ENCODE assay signal across 1 cellular context in the genomic region with DNA sequence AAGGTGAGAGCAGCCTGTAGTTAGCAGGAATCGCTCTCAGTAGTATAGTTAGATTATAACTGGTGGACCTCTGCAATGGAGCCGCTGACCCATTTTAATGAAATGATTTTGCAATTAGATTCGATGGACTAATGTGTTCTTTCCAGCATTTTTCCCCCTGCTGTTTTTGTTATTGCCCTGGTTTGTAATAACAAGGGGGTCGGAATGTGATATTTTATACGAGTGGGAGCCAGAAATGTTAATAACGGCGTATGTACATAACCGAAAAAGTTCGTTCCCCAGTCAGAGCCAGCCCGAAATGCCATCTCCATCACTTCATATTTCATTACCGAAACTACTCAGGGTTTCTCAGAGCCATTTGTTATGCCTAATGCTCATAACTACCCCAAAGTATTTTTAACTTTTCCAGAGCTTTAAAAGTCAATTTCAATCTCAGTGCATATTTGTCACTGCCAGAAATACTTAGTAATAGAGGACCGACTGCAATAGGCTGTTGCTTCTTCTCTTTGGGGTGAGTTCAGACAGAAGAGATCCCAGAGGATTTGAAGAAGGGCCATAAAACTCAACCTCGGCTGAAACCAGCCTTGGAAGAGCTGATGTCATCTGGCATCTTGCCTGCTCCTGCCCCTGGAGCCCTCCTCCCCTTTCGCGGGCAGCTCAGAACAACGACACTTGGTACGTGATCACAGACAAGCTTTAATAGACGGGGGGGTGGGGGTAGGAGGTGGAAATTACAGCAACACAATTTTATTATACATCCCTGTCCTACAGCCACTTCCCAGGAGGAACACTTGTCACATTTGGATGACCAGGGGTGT.
TF ChIP-seq lines count a peak whose summit lies in the region.

No MANE protein-coding gene starts in this region.

TF ChIP-seq in HEK293, 187 proteins besides CTCF, POLR2A, EP300 and RAD21 (continued from another document and continues in another):
- TF ChIP-seq HIC1 (tag by site-specific recombination; IDR thresholded peaks at IDR 0.05) (no peak; the same call in 1 of the 2 replicates), ZFP41 (tag by site-specific recombination; IDR thresholded peaks at IDR 0.05; ENCODE audit: borderline replicate concordance) (no peak), ZBTB48 (tag by site-specific recombination; IDR thresholded peaks at IDR 0.05) (no peak), SCRT1 (tag by site-specific recombination; IDR thresholded peaks at IDR 0.05; ENCODE audit: borderline replicate concordance) (peak; percentile 48; the same call in 1 of the 2 replicates), ZSCAN18 (tag by site-specific recombination; IDR thresholded peaks at IDR 0.05) (no peak), MEIS1 (CRISPR knock-in tag; IDR thresholded peaks at IDR 0.05; ENCODE audit: borderline replicate concordance) (no peak), KLF7 (tag by site-specific recombination; IDR thresholded peaks at IDR 0.05; ENCODE audit: borderline replicate concordance) (no peak), PRDM1 (tag by site-specific recombination; IDR thresholded peaks at IDR 0.05) (no peak), ZSCAN30 (tag by site-specific recombination; IDR thresholded peaks at IDR 0.05) (peak; percentile 49; the same call in 1 of the 2 replicates), ZNF530 (tag by site-specific recombination; IDR thresholded peaks at IDR 0.05; ENCODE audit: low read depth) (no peak), ZNF791 (tag by site-specific recombination; IDR thresholded peaks at IDR 0.05) (no peak), SP7 (tag by site-specific recombination; IDR thresholded peaks at IDR 0.05) (peak; percentile 63), ZEB2 (tag by site-specific recombination; IDR thresholded peaks at IDR 0.05) (peak; percentile 96), GLI4 (tag by site-specific recombination; IDR thresholded peaks at IDR 0.05) (no peak), ZNF704 (tag by site-specific recombination; IDR thresholded peaks at IDR 0.05) (no peak), ZSCAN5A (tag by site-specific recombination; IDR thresholded peaks at IDR 0.05) (no peak), ZNF114 (tag by site-specific recombination; IDR thresholded peaks at IDR 0.05) (no peak), ZNF404 (tag by site-specific recombination; IDR thresholded peaks at IDR 0.05) (no peak), ZNF560 (tag by site-specific recombination; IDR thresholded peaks at IDR 0.05; ENCODE audit: borderline replicate concordance) (no peak), YY2 (tag by site-specific recombination; IDR thresholded peaks at IDR 0.05) (no peak), ZNF701 (tag by site-specific recombination; IDR thresholded peaks at IDR 0.05) (no peak), ZNF48 (tag by site-specific recombination; IDR thresholded peaks at IDR 0.05) (no peak), ZNF777 (tag by site-specific recombination; IDR thresholded peaks at IDR 0.05; ENCODE audit: borderline replicate concordance) (no peak), ZNF585B (tag by site-specific recombination; IDR thresholded peaks at IDR 0.05) (no peak), GFI1B (tag by site-specific recombination; IDR thresholded peaks at IDR 0.05) (0 out of 2 replicates have a peak, but pooled peaks have one; percentile 71), ZNF350 (tag by site-specific recombination; IDR thresholded peaks at IDR 0.05) (no peak), SP3 (tag by site-specific recombination; IDR thresholded peaks at IDR 0.05) (no peak; the same call in 1 of the 2 replicates), ZNF214 (tag by site-specific recombination; IDR thresholded peaks at IDR 0.05; ENCODE audit: borderline replicate concordance) (no peak), HOXD13 (CRISPR knock-in tag; IDR thresholded peaks at IDR 0.05; ENCODE audit: borderline replicate concordance) (no peak), ZNF677 (tag by site-specific recombination; IDR thresholded peaks at IDR 0.05) (no peak), ZBTB17 (tag by site-specific recombination; IDR thresholded peaks at IDR 0.05) (peak; percentile 96), ZNF621 (tag by site-specific recombination; IDR thresholded peaks at IDR 0.05) (no peak), ZNF266 (tag by site-specific recombination; IDR thresholded peaks at IDR 0.05; ENCODE audit: low read depth) (no peak), ZNF24 (tag by site-specific recombination; IDR thresholded peaks at IDR 0.05) (peak; percentile 82), ZNF596 (tag by site-specific recombination; IDR thresholded peaks at IDR 0.05) (0 out of 2 replicates have a peak, but pooled peaks have one; percentile 6), RBAK (tag by site-specific recombination; IDR thresholded peaks at IDR 0.05) (no peak), ZNF658 (tag by site-specific recombination; IDR thresholded peaks at IDR 0.05) (no peak), BCL11A (tag by site-specific recombination; IDR thresholded peaks at IDR 0.05; ENCODE audit: low read depth) (peak; percentile 63; the same call in 1 of the 2 replicates), ZNF16 (tag by site-specific recombination; IDR thresholded peaks at IDR 0.05; ENCODE audit: low read depth) (no peak), ZBTB1 (tag by site-specific recombination; IDR thresholded peaks at IDR 0.05) (no peak; the same call in 1 of the 2 replicates), ZNF19 (tag by site-specific recombination; IDR thresholded peaks at IDR 0.05; ENCODE audit: low read depth) (no peak), ZNF518A (tag by site-specific recombination; conservative IDR thresholded peaks at IDR 0.05; ENCODE audit: low read depth) (peak; percentile 52), ZNF169 (tag by site-specific recombination; IDR thresholded peaks at IDR 0.05) (no peak), GLI2 (tag by site-specific recombination; IDR thresholded peaks at IDR 0.05; ENCODE audit: borderline replicate concordance, low read depth) (no peak), ZNF776 (tag by site-specific recombination; IDR thresholded peaks at IDR 0.05; ENCODE audit: borderline replicate concordance) (no peak), WT1 (tag by site-specific recombination; IDR thresholded peaks at IDR 0.05) (peak; percentile 78), ZNF768 (tag by site-specific recombination; IDR thresholded peaks at IDR 0.05) (no peak), ZNF133 (tag by site-specific recombination; IDR thresholded peaks at IDR 0.05) (no peak), ZNF580 (tag by site-specific recombination; IDR thresholded peaks at IDR 0.05) (peak; percentile 6; the same call in 1 of the 2 replicates), ZNF473 (tag by site-specific recombination; IDR thresholded peaks at IDR 0.05) (no peak), ZNF2 (tag by site-specific recombination; IDR thresholded peaks at IDR 0.05) (no peak), ZNF155 (tag by site-specific recombination; IDR thresholded peaks at IDR 0.05) (no peak), ZNF654 (tag by site-specific recombination; IDR thresholded peaks at IDR 0.05; ENCODE audit: low read depth) (no peak), ZNF121 (tag by site-specific recombination; IDR thresholded peaks at IDR 0.05) (no peak), ZNF623 (tag by site-specific recombination; IDR thresholded peaks at IDR 0.05) (no peak), ZNF184 (tag by site-specific recombination; IDR thresholded peaks at IDR 0.05) (peak; percentile 71; the same call in 1 of the 2 replicates), ZNF248 (tag by site-specific recombination; IDR thresholded peaks at IDR 0.05) (no peak), TCF7L2 (IDR thresholded peaks at IDR 0.05; ENCODE audit: borderline replicate concordance, low read depth, low read length) (no peak)
- TF ChIP-seq, protein P1, sequence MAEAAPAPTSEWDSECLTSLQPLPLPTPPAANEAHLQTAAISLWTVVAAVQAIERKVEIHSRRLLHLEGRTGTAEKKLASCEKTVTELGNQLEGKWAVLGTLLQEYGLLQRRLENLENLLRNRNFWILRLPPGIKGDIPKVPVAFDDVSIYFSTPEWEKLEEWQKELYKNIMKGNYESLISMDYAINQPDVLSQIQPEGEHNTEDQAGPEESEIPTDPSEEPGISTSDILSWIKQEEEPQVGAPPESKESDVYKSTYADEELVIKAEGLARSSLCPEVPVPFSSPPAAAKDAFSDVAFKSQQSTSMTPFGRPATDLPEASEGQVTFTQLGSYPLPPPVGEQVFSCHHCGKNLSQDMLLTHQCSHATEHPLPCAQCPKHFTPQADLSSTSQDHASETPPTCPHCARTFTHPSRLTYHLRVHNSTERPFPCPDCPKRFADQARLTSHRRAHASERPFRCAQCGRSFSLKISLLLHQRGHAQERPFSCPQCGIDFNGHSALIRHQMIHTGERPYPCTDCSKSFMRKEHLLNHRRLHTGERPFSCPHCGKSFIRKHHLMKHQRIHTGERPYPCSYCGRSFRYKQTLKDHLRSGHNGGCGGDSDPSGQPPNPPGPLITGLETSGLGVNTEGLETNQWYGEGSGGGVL (tag by site-specific recombination; IDR thresholded peaks at IDR 0.05), result peak; percentile 88
